7 cellular contexts compared by ENCODE assay signal in the genomic region with DNA sequence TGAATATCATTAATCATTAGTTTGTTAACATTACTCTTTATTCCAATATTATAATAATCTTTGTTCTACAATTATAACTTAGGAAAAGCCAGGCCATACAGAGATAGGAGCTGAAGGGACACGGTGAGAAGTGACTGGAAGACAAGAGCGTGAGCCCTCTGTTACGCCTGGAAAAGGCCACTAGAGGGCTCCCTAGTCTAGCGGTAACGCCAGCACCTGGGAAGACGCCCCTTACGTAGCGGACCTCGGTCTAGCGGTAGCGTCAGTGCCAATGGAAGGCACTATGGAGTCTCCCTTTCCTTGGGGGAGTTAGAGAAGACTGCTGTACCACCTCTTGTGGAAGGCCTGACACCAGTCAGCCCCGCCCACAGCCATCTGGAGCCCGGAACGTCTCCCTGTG.
DNase-seq lines count a peak whose midpoint lies in the region; ATAC-seq and TF ChIP-seq lines count a peak whose summit lies in the region.
"Not testable (repeated sequence)": the region's sequence is repeated elsewhere in the genome, so short reads cannot be mapped to it uniquely, and the experiment has no call there.

No MANE protein-coding gene starts in this region.

- DNase-seq in central memory CD8-positive, alpha-beta T cell (ENCODE audit: low spot score in 2 of 2); left lung; psoas muscle: not testable (repeated sequence)

- not testable (repeated sequence) for H3K27me3 Mint-ChIP-seq in central memory CD8-positive, alpha-beta T cell

- not testable (repeated sequence) for H3K36me3 ChIP-seq in left lung; psoas muscle (ENCODE audit: insufficient read depth in 1 of 2, low read depth in 1 of 2)

- not testable (repeated sequence) for H3K4me1 Mint-ChIP-seq in central memory CD8-positive, alpha-beta T cell

- not testable (repeated sequence) for H3K27me3 ChIP-seq in left lung; psoas muscle (ENCODE audit: insufficient read depth in 3 of 3, low read length in 2 of 3)

- H3K9me3 Mint-ChIP-seq in central memory CD8-positive, alpha-beta T cell, result not testable (repeated sequence)

- not testable (repeated sequence) for H3K4me3 ChIP-seq in left lung, psoas muscle

- peak; percentile 61 for ATAC-seq in GM19025 (IDR thresholded peaks at IDR 0.05; ENCODE audit: low read depth, unreplicated experiment)
- ATAC-seq in HG02588 (IDR thresholded peaks at IDR 0.05; ENCODE audit: unreplicated experiment), result peak; percentile 69
- ATAC-seq in HG03442 (IDR thresholded peaks at IDR 0.05; ENCODE audit: unreplicated experiment), result peak; percentile 39
- peak; percentile 38 to 48 for ATAC-seq in activated CD4-positive, CD25-positive, alpha-beta regulatory T cell treated with anti-CD3 and anti-CD28 coated beads, Interleukin-2, amount 50 U/mL, for 24 hours
- ATAC-seq in central memory CD8-positive, alpha-beta T cell (replicated peaks; ENCODE audit: extremely low read depth, poor library complexity, severe bottlenecking), result peak; percentile 65
- ATAC-seq in left lung, result peak; percentile 87
- peak; percentile 87 to 90 (median 88) for ATAC-seq in psoas muscle

- not testable (repeated sequence) for TF ChIP-seq CTCF in left lung (IDR thresholded peaks at IDR 0.05); psoas muscle (IDR thresholded peaks at IDR 0.05)

- not testable (repeated sequence) for H3K4me3 Mint-ChIP-seq in central memory CD8-positive, alpha-beta T cell

- not testable (repeated sequence) for H3K27ac ChIP-seq in left lung, psoas muscle

- H3K27ac Mint-ChIP-seq in central memory CD8-positive, alpha-beta T cell (ENCODE audit: low read depth), result not testable (repeated sequence)

- not testable (repeated sequence) for H3K9me3 ChIP-seq in left lung, psoas muscle

- WGBS in psoas muscle, 3 donors, result no CpG with 5 or more reads among the region's 14 CpGs

- intact Hi-C loops in left lung (cut with DNase I); psoas muscle (cut with DNase I): not testable (repeated sequence)

- H3K4me1 ChIP-seq in left lung, psoas muscle: not testable (repeated sequence)

- not testable (repeated sequence) for H3K36me3 Mint-ChIP-seq in central memory CD8-positive, alpha-beta T cell (ENCODE audit: insufficient read depth)
